ENCODE assay signal across 9 cellular contexts in the genomic region with DNA sequence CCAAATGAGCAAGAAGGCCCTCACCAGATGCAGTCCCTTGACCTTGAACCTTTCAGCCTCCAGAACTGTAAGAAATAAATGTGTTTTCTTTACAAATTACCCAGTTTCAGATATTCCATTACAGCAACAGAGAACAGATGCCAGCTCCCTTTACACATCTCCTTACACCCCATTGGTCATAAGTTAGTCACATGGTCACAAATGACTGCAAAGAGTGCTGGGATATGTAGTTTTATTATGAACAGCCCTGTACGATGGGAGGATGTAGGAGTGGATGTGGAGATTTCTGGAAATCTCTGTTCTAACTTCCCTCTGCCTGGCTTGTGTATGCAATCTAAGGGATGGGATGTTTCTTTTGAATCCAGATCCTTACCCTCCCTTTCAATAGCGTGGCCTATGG. TPM values are rescaled to one million over a fixed set of nuclear protein-coding genes. Genes with fewer than 3 reads are reported as not detected.
A peak's percentile ranks its signal among the peaks of the same experiment; 100 is the strongest.
DNase-seq lines count a peak whose midpoint lies in the region; ATAC-seq and TF ChIP-seq lines count a peak whose summit lies in the region.
"Had no signal": no experiment of that assay in that cellular context is flagged by ENCODE, and none has a peak within 500 bp of the region (broad histone marks: within the 10 kb centered on the region; RNA-seq: fewer than 3 reads in every experiment).

No MANE protein-coding gene starts in this region.

- CTCF ChIA-PET in WTC11 (lab: Charles Lee): interaction anchor here (0.6 to 6.7 kb wide), 5 partner anchors 10 to 105 kb away, joined by 3 to 99 read pairs (median 5); a partner anchor contains a TSS

- H3K4me3 Mint-ChIP-seq in WTC11: no peak overlapping the region

- no peak for TF ChIP-seq CTCF in WTC11 (IDR thresholded peaks at IDR 0.05)

- peaks cover 16% of the 10 kb centered on the region for H3K4me1 Mint-ChIP-seq in WTC11

- no peaks in the 10 kb centered on the region; the same call in 1 of the 2 replicates for H3K27me3 Mint-ChIP-seq in WTC11 (ENCODE audit: low read depth)

- peaks cover 9% of the 10 kb centered on the region for H3K9me3 Mint-ChIP-seq in WTC11

- no peaks in the 10 kb centered on the region for H3K36me3 Mint-ChIP-seq in WTC11

- DNase-seq in AG20443 (ENCODE audit: low spot score): peak; percentile 46
- DNase-seq in NCI-H1436 treated with DMSO at 0.1 percent for 48 hours (lab: John Stamatoyannopoulos, UW): peak; percentile 73
- no peak for DNase-seq in WTC11 (ENCODE audit: low spot score)
- DNase-seq in left kidney (ENCODE audit: low read depth, low spot score): peak; percentile 84
- no peak for DNase-seq in effector CD4-positive, alpha-beta T cell
- DNase-seq in stimulated activated CD4-positive, alpha-beta T cell treated with anti-CD3 and anti-CD28 coated beads, Interleukin-4, amount 100 ng/mL, for 24 hours: no peak
- DNase-seq in LoVo (ENCODE audit: low spot score): no peak
- DNase-seq: upper lobe of left lung had no signal

- POLR2A ChIA-PET in WTC11 (lab: Charles Lee): no interaction called here

- H3K27ac Mint-ChIP-seq in WTC11: no peak overlapping the region

- ATAC-seq in GM18873 (IDR thresholded peaks at IDR 0.05; ENCODE audit: low FRiP score, unreplicated experiment): peak; percentile 67
- peak; percentile 85 for ATAC-seq in WTC11

TF ChIP-seq in WTC11, 78 proteins besides CTCF, POLR2A, EP300 and RAD21:
- TF ChIP-seq NFYB (CRISPR knock-in tag; conservative IDR thresholded peaks at IDR 0.05; ENCODE audit: low read depth): peak; percentile 33; the same call in 1 of the 2 replicates
- TF ChIP-seq, protein P1, sequence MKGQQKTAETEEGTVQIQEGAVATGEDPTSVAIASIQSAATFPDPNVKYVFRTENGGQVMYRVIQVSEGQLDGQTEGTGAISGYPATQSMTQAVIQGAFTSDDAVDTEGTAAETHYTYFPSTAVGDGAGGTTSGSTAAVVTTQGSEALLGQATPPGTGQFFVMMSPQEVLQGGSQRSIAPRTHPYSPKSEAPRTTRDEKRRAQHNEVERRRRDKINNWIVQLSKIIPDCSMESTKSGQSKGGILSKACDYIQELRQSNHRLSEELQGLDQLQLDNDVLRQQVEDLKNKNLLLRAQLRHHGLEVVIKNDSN (CRISPR knock-in tag; IDR thresholded peaks at IDR 0.05): peak; percentile 88
- TF ChIP-seq, protein P2, sequence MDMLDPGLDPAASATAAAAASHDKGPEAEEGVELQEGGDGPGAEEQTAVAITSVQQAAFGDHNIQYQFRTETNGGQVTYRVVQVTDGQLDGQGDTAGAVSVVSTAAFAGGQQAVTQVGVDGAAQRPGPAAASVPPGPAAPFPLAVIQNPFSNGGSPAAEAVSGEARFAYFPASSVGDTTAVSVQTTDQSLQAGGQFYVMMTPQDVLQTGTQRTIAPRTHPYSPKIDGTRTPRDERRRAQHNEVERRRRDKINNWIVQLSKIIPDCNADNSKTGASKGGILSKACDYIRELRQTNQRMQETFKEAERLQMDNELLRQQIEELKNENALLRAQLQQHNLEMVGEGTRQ (CRISPR knock-in tag; IDR thresholded peaks at IDR 0.05): peak; percentile 92
- TF ChIP-seq, protein P3, sequence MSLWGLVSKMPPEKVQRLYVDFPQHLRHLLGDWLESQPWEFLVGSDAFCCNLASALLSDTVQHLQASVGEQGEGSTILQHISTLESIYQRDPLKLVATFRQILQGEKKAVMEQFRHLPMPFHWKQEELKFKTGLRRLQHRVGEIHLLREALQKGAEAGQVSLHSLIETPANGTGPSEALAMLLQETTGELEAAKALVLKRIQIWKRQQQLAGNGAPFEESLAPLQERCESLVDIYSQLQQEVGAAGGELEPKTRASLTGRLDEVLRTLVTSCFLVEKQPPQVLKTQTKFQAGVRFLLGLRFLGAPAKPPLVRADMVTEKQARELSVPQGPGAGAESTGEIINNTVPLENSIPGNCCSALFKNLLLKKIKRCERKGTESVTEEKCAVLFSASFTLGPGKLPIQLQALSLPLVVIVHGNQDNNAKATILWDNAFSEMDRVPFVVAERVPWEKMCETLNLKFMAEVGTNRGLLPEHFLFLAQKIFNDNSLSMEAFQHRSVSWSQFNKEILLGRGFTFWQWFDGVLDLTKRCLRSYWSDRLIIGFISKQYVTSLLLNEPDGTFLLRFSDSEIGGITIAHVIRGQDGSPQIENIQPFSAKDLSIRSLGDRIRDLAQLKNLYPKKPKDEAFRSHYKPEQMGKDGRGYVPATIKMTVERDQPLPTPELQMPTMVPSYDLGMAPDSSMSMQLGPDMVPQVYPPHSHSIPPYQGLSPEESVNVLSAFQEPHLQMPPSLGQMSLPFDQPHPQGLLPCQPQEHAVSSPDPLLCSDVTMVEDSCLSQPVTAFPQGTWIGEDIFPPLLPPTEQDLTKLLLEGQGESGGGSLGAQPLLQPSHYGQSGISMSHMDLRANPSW (CRISPR knock-in tag; conservative IDR thresholded peaks at IDR 0.05; ENCODE audit: low read depth): no peak
- TF ChIP-seq ZNF396 (CRISPR knock-in tag; IDR thresholded peaks at IDR 0.05; ENCODE audit: borderline replicate concordance): no peak

RNA-seq across cellular contexts. Expression of a gene that starts 13.3 kb away (rescaled TPM):
- total RNA-seq in WTC11 (2021): 1,170 to 1,273 TPM (median 1,266 TPM) in 3 replicates

RNA-seq across cellular contexts. Expression of a gene that starts 23.2 kb away (rescaled TPM):
- 3.5 to 5.1 TPM (median 4.5 TPM) in 3 replicates for total RNA-seq in WTC11 (2021)

Comparison
In these comparisons a context has a peak if more than half of its experiments do, and no peak if none do; other contexts are left out.
1. DNase-seq: peak in AG20443 (single experiment), NCI-H1436 treated with DMSO at 0.1 percent for 48 hours (single experiment) and left kidney (single experiment); none in WTC11 (single experiment), effector CD4-positive, alpha-beta T cell (single experiment), stimulated activated CD4-positive, alpha-beta T cell treated with anti-CD3 and anti-CD28 coated beads, Interleukin-4, amount 100 ng/mL, for 24 hours (single experiment) and LoVo (single experiment).